Comparison of ENCODE assay signal across 32 cellular contexts in genomic region chr19:10018219-10018618, GRCh38. TPM values are rescaled to one million over a fixed set of nuclear protein-coding genes. Genes with fewer than 3 reads are reported as not detected.
DNase-seq lines count a peak whose midpoint lies in the region; ATAC-seq and TF ChIP-seq lines count a peak whose summit lies in the region.
"Had no signal": no experiment of that assay in that cellular context is flagged by ENCODE, and none has a peak within 500 bp of the region (broad histone marks: within the 10 kb centered on the region; RNA-seq: fewer than 3 reads in every experiment).

No MANE protein-coding gene starts in this region.

- peak; percentile 32 for ATAC-seq in stimulated activated naive CD8-positive, alpha-beta T cell treated with anti-CD3 and anti-CD28 coated beads, Interleukin-15, Interleukin-2, amounts not matched to agents 100 U/mL and 50 U/mL, for 24 hours
- no peak for ATAC-seq in stimulated activated naive CD8-positive, alpha-beta T cell treated with anti-CD3 and anti-CD28 coated beads, Interleukin-15, amount 100 ng/mL, for 72 hours
- ATAC-seq in PC-3 (peak; percentile 61), HG02973 (IDR thresholded peaks at IDR 0.05; ENCODE audit: unreplicated experiment) (no peak), GM21576 (IDR thresholded peaks at IDR 0.05; ENCODE audit: unreplicated experiment) (no peak)
- ATAC-seq in stimulated activated effector memory CD8-positive, alpha-beta T cell treated with anti-CD3 and anti-CD28 coated beads, Interleukin-12 subunit alpha, Interleukin-12 subunit beta, amount 100 ng/mL, for 72 hours: peak; percentile 24
- ATAC-seq: A549; activated naive CD4-positive, alpha-beta T cell treated with anti-CD3 and anti-CD28 coated beads, Interleukin-2, amount 50 U/mL, for 72 hours; gastroesophageal sphincter; natural killer cell; stimulated activated naive B cell treated with anti-CD40 and anti-IgM and Interleukin-4, amounts not matched to agents 10 μg/mL and 1 μg/mL and 100 μg/mL, for 72 hours; WTC11 had no signal

- H3K9me3 ChIP-seq in PC-3 (ENCODE audit: low read length): no peaks in the 10 kb centered on the region
- H3K9me3 ChIP-seq: A549; BLaER1 treated with 17β-estradiol and CSF1 and Interleukin-3, amounts not matched to agents 10 nM and 100 nM; gastroesophageal sphincter; ovary; thoracic aorta; uterus had no signal

- H3K27me3 Mint-ChIP-seq in stimulated activated naive CD8-positive, alpha-beta T cell treated with anti-CD3 and anti-CD28 coated beads, Interleukin-15, amount 100 ng/mL, for 72 hours: peaks cover 10% of the 10 kb centered on the region

- peaks cover 8% of the 10 kb centered on the region; the same call in 1 of the 2 replicates for H3K27me3 ChIP-seq in PC-3 (ENCODE audit: low read length)
- H3K27me3 ChIP-seq: BLaER1 treated with 17β-estradiol and CSF1 and Interleukin-3, amounts not matched to agents 10 nM and 100 nM; ovary; uterus had no signal

- no peaks in the 10 kb centered on the region for H3K36me3 Mint-ChIP-seq in stimulated activated effector memory CD8-positive, alpha-beta T cell treated with anti-CD3 and anti-CD28 coated beads, Interleukin-12 subunit alpha, Interleukin-12 subunit beta, amount 100 ng/mL, for 72 hours
- H3K36me3 Mint-ChIP-seq: activated naive CD4-positive, alpha-beta T cell treated with anti-CD3 and anti-CD28 coated beads, Interleukin-2, amount 50 U/mL, for 72 hours; natural killer cell; stimulated activated naive B cell treated with anti-CD40 and anti-IgM and Interleukin-4, amounts not matched to agents 10 μg/mL and 1 μg/mL and 100 μg/mL, for 72 hours; WTC11 had no signal

- H4K20me1 ChIP-seq in PC-3 (ENCODE audit: low read length): no peaks in the 10 kb centered on the region

- H3K9me3 Mint-ChIP-seq in stimulated activated naive CD8-positive, alpha-beta T cell treated with anti-CD3 and anti-CD28 coated beads, Interleukin-15, amount 100 ng/mL, for 72 hours: no peaks in the 10 kb centered on the region
- H3K9me3 Mint-ChIP-seq in stimulated activated effector memory CD8-positive, alpha-beta T cell treated with anti-CD3 and anti-CD28 coated beads, Interleukin-12 subunit alpha, Interleukin-12 subunit beta, amount 100 ng/mL, for 72 hours: no peaks in the 10 kb centered on the region
- H3K9me3 Mint-ChIP-seq: activated naive CD4-positive, alpha-beta T cell treated with anti-CD3 and anti-CD28 coated beads, Interleukin-2, amount 50 U/mL, for 72 hours; activated T-helper 2 cell treated with anti-CD3 and anti-CD28 coated beads, Interferon-gamma antibody, Interleukin-2, Interleukin-4, amounts not matched to agents 10 μg/mL and 5 μg/mL and 100 μg/mL, durations not matched to agents 14 hours and 24 hours and 36 hours; natural killer cell; WTC11 had no signal

- POLR2A ChIA-PET in PC-3 (lab: Charles Lee; ENCODE audit: unreplicated experiment): no interaction called here

- intact Hi-C loops in PC-3 (cut with micrococcal nuclease): no loop called here

- no peak overlapping the region for H3K27ac ChIP-seq in PC-3 (ENCODE audit: low read length)
- H3K27ac ChIP-seq: A549; BLaER1 treated with 17β-estradiol and CSF1 and Interleukin-3, amounts not matched to agents 10 nM and 100 nM; gastroesophageal sphincter; ovary; thoracic aorta; uterus had no signal

- no peaks in the 10 kb centered on the region for H3K79me2 ChIP-seq in PC-3 (ENCODE audit: low read length)

- H3K4me3 ChIP-seq in PC-3 (ENCODE audit: low read length) (no peak overlapping the region), fibroblast of mammary gland (ENCODE audit: control insufficient read depth, low read depth, low read length) (no peak overlapping the region)
- H3K4me3 ChIP-seq: A549; BLaER1 treated with 17β-estradiol and CSF1 and Interleukin-3, amounts not matched to agents 10 nM and 100 nM; gastroesophageal sphincter; ovary; thoracic aorta; uterus had no signal

- H3K4me1 ChIP-seq in PC-3 (ENCODE audit: insufficient read depth, low read length): peaks cover 17% of the 10 kb centered on the region
- H3K4me1 ChIP-seq: A549, gastroesophageal sphincter, uterus had no signal

- no peaks in the 10 kb centered on the region for H3K4me1 Mint-ChIP-seq in stimulated activated naive CD8-positive, alpha-beta T cell treated with anti-CD3 and anti-CD28 coated beads, Interleukin-15, amount 100 ng/mL, for 72 hours
- peaks cover 11% of the 10 kb centered on the region for H3K4me1 Mint-ChIP-seq in stimulated activated effector memory CD8-positive, alpha-beta T cell treated with anti-CD3 and anti-CD28 coated beads, Interleukin-12 subunit alpha, Interleukin-12 subunit beta, amount 100 ng/mL, for 72 hours
- H3K4me1 Mint-ChIP-seq: natural killer cell; stimulated activated naive B cell treated with anti-CD40 and anti-IgM and Interleukin-4, amounts not matched to agents 10 μg/mL and 1 μg/mL and 100 μg/mL, for 72 hours; WTC11 had no signal

- H3K4me2 ChIP-seq in PC-3 (ENCODE audit: low read length): no peak overlapping the region
- H3K4me2 ChIP-seq: A549; BLaER1 treated with 17β-estradiol and CSF1 and Interleukin-3, amounts not matched to agents 10 nM and 100 nM had no signal

- no peaks in the 10 kb centered on the region for H3K9me2 ChIP-seq in PC-3 (replicated peaks; ENCODE audit: low read length)

- H3K9ac ChIP-seq in PC-3 (ENCODE audit: low read length): no peak overlapping the region
- H3K9ac ChIP-seq: BLaER1 treated with 17β-estradiol and CSF1 and Interleukin-3, amounts not matched to agents 10 nM and 100 nM had no signal

- H3K27ac Mint-ChIP-seq in stimulated activated naive CD8-positive, alpha-beta T cell treated with anti-CD3 and anti-CD28 coated beads, Interleukin-15, amount 100 ng/mL, for 72 hours: no peak overlapping the region
- no peak overlapping the region for H3K27ac Mint-ChIP-seq in stimulated activated effector memory CD8-positive, alpha-beta T cell treated with anti-CD3 and anti-CD28 coated beads, Interleukin-12 subunit alpha, Interleukin-12 subunit beta, amount 100 ng/mL, for 72 hours
- H3K27ac Mint-ChIP-seq: activated naive CD4-positive, alpha-beta T cell treated with anti-CD3 and anti-CD28 coated beads, Interleukin-2, amount 50 U/mL, for 72 hours; activated T-helper 2 cell treated with anti-CD3 and anti-CD28 coated beads, Interferon-gamma antibody, Interleukin-2, Interleukin-4, amounts not matched to agents 10 μg/mL and 5 μg/mL and 100 μg/mL, durations not matched to agents 14 hours and 24 hours and 36 hours; natural killer cell; stimulated activated naive B cell treated with anti-CD40 and anti-IgM and Interleukin-4, amounts not matched to agents 10 μg/mL and 1 μg/mL and 100 μg/mL, for 72 hours; WTC11 had no signal

- no peaks in the 10 kb centered on the region for H3K36me3 ChIP-seq in PC-3 (ENCODE audit: low read depth, low read length)
- H3K36me3 ChIP-seq: BLaER1 treated with 17β-estradiol and CSF1 and Interleukin-3, amounts not matched to agents 10 nM and 100 nM; gastroesophageal sphincter; ovary; thoracic aorta; uterus had no signal

- DNase-seq in stimulated activated naive CD8-positive, alpha-beta T cell treated with anti-CD3 and anti-CD28 coated beads, Interleukin-15, Interleukin-2, amounts not matched to agents 100 U/mL and 50 U/mL, for 24 hours: no peak
- no peak for DNase-seq in stimulated activated naive CD8-positive, alpha-beta T cell treated with anti-CD3 and anti-CD28 coated beads, Interleukin-15, amount 100 ng/mL, for 72 hours
- DNase-seq in PC-3 (peak; percentile 60), fibroblast of mammary gland (ENCODE audit: low read depth) (peak; percentile 95), GM20000 (ENCODE audit: low spot score) (no peak)
- no peak for DNase-seq in stimulated activated effector memory CD8-positive, alpha-beta T cell treated with anti-CD3 and anti-CD28 coated beads, Interleukin-12 subunit alpha, Interleukin-12 subunit beta, amount 100 ng/mL, for 72 hours (ENCODE audit: low spot score in 2 of 2)
- DNase-seq: activated CD4-positive, alpha-beta T cell treated with anti-CD3 and anti-CD28 coated beads, Interleukin-2, amount 50 U/mL, for 48 hours; activated CD8-positive, alpha-beta memory T cell treated with anti-CD3 and anti-CD28 coated beads, Interleukin-2, amount 50 U/mL, for 48 hours; erythroblast; GOT3; Kasumi-1; natural killer cell; NCI-H1048; NCI-H2029; NCI-H526 treated with DMSO at 0.1 percent for 48 hours; ovary; stimulated activated CD4-positive, alpha-beta T cell treated with anti-CD3 and anti-CD28 coated beads, Interleukin-4, amount 100 ng/mL, for 1 hour; stimulated activated naive B cell treated with anti-CD40 and anti-IgM and Interleukin-4, amounts not matched to agents 10 μg/mL and 1 μg/mL and 100 μg/mL, for 72 hours; T-helper 9 cell; uterus had no signal

- no peak for TF ChIP-seq CTCF in PC-3 (conservative IDR thresholded peaks at IDR 0.05; ENCODE audit: low read depth, low read length)
- TF ChIP-seq CTCF in fibroblast of mammary gland (conservative IDR thresholded peaks at IDR 0.05; ENCODE audit: control insufficient read depth, insufficient read depth, low read depth, low read length): no peak
- TF ChIP-seq CTCF in GM20000 (IDR thresholded peaks at IDR 0.05; ENCODE audit: extremely low read depth, missing control alignments): no peak

- no TSS peak for BruUV-seq in PC-3 (replicated peaks; lab: Mats Ljungman, UMichigan)

- H3K4me3 Mint-ChIP-seq in stimulated activated naive CD8-positive, alpha-beta T cell treated with anti-CD3 and anti-CD28 coated beads, Interleukin-15, amount 100 ng/mL, for 72 hours: no peak overlapping the region
- no peak overlapping the region for H3K4me3 Mint-ChIP-seq in stimulated activated effector memory CD8-positive, alpha-beta T cell treated with anti-CD3 and anti-CD28 coated beads, Interleukin-12 subunit alpha, Interleukin-12 subunit beta, amount 100 ng/mL, for 72 hours
- H3K4me3 Mint-ChIP-seq: natural killer cell; stimulated activated naive B cell treated with anti-CD40 and anti-IgM and Interleukin-4, amounts not matched to agents 10 μg/mL and 1 μg/mL and 100 μg/mL, for 72 hours; WTC11 had no signal

- H3F3A ChIP-seq in PC-3 (ENCODE audit: low read length, unreplicated experiment): no peaks in the 10 kb centered on the region

- no peak overlapping the region for H2AFZ ChIP-seq in PC-3 (ENCODE audit: low read length)

- CTCF ChIA-PET in PC-3 (lab: Charles Lee): no interaction called here

RNA-seq across cellular contexts. Expression of gene RDH8, which starts 4.9 kb away (rescaled TPM):
- total RNA-seq in PC-3 (2014; rRNA removed): not detected in 2 replicates
- total RNA-seq: activated naive CD4-positive, alpha-beta T cell treated with anti-CD3 and anti-CD28 coated beads, Interleukin-2, amount 50 U/mL, for 72 hours; activated T-helper 2 cell treated with anti-CD3 and anti-CD28 coated beads, Interferon-gamma antibody, Interleukin-2, Interleukin-4, amounts not matched to agents 10 μg/mL and 5 μg/mL and 100 μg/mL, durations not matched to agents 14 hours and 24 hours and 36 hours; cerebellum; G401; gastroesophageal sphincter; liver; natural killer cell; ovary; thoracic aorta; uterus; WTC11 had no signal

RNA-seq across cellular contexts. Expression of gene COL5A3, which starts 7.9 kb away (rescaled TPM):
- total RNA-seq in PC-3 (2014; rRNA removed): 0.11 and 0.12 TPM in 2 replicates
- total RNA-seq: G401 had no signal

Comparison
In these comparisons a context has a peak if more than half of its experiments do, and no peak if none do; other contexts are left out.
1. ATAC-seq: peak in stimulated activated naive CD8-positive, alpha-beta T cell treated with anti-CD3 and anti-CD28 coated beads, Interleukin-15, Interleukin-2, amounts not matched to agents 100 U/mL and 50 U/mL, for 24 hours (single experiment), PC-3 (single experiment) and stimulated activated effector memory CD8-positive, alpha-beta T cell treated with anti-CD3 and anti-CD28 coated beads, Interleukin-12 subunit alpha, Interleukin-12 subunit beta, amount 100 ng/mL, for 72 hours (single experiment); none in stimulated activated naive CD8-positive, alpha-beta T cell treated with anti-CD3 and anti-CD28 coated beads, Interleukin-15, amount 100 ng/mL, for 72 hours (single experiment), HG02973 (single experiment) and GM21576 (single experiment).
2. DNase-seq: peak in PC-3 (single experiment) and fibroblast of mammary gland (single experiment); none in stimulated activated naive CD8-positive, alpha-beta T cell treated with anti-CD3 and anti-CD28 coated beads, Interleukin-15, Interleukin-2, amounts not matched to agents 100 U/mL and 50 U/mL, for 24 hours (single experiment), stimulated activated naive CD8-positive, alpha-beta T cell treated with anti-CD3 and anti-CD28 coated beads, Interleukin-15, amount 100 ng/mL, for 72 hours (0 of 2), stimulated activated effector memory CD8-positive, alpha-beta T cell treated with anti-CD3 and anti-CD28 coated beads, Interleukin-12 subunit alpha, Interleukin-12 subunit beta, amount 100 ng/mL, for 72 hours (0 of 2) and GM20000 (single experiment).